Comparison of ENCODE assay signal across 12 cellular contexts in genomic region chr19:18493440-18494266, GRCh38. TPM values are rescaled to one million over a fixed set of nuclear protein-coding genes. Genes with fewer than 3 reads are reported as not detected.
DNase-seq lines count a peak whose midpoint lies in the region; ATAC-seq, FAIRE-seq and TF ChIP-seq lines count a peak whose summit lies in the region.
"Had no signal": no experiment of that assay in that cellular context is flagged by ENCODE, and none has a peak within 500 bp of the region (broad histone marks: within the 10 kb centered on the region; RNA-seq: fewer than 3 reads in every experiment).

No MANE protein-coding gene starts in this region.

- no peak for DNase-seq in activated CD8-positive, alpha-beta memory T cell treated with anti-CD3 and anti-CD28 coated beads, Interleukin-2, amount 10 ng/mL, durations not matched to agents 7 days and 5 days
- no peak for DNase-seq in activated CD8-positive, alpha-beta memory T cell treated with anti-CD3 and anti-CD28 coated beads, Interleukin-2, amount 50 U/mL, for 4 hours
- DNase-seq in GM12878 (ENCODE audit: low read depth, low spot score), result no peak
- DNase-seq in lower lobe of right lung, result no peak
- peak; percentile 71 for DNase-seq in testis
- no peak for DNase-seq in ecto neural progenitor cell (ENCODE audit: low spot score)
- no peak for DNase-seq in COR-L47 (lab: John Stamatoyannopoulos, UW)
- no peak for DNase-seq in GM13977 (ENCODE audit: low spot score)
- DNase-seq: dorsolateral prefrontal cortex, naive B cell, NCI-H146 had no signal

- FAIRE-seq in GM12878 (lab: Jason Lieb, UNC), result no peak

- no peak for TF ChIP-seq RAD21 in GM12878 (IDR thresholded peaks at IDR 0.05; ENCODE audit: insufficient read depth, low read depth, low read length)

- no peak overlapping the region for H3K4me2 ChIP-seq in GM12878 (ENCODE audit: control insufficient read depth, insufficient read depth)

- peaks cover 3% of the 10 kb centered on the region in 2 experiments; a peak in 3 of 4 replicates for H3K36me3 ChIP-seq in GM12878 (ENCODE audit: control insufficient read depth in 2 of 2, insufficient read depth in 2 of 2, low read length in 1 of 2)
- H3K36me3 ChIP-seq in lower lobe of right lung, result no peaks in the 10 kb centered on the region
- H3K36me3 ChIP-seq in testis (ENCODE audit: low read depth, missing control alignments), result no peaks in the 10 kb centered on the region

- ATAC-seq in activated CD8-positive, alpha-beta memory T cell treated with anti-CD3 and anti-CD28 coated beads, Interleukin-2, amount 10 ng/mL, durations not matched to agents 7 days and 5 days, result no peak
- ATAC-seq in GM12878, result no peak
- peak; percentile 28 to 48 for ATAC-seq in lower lobe of right lung

- no peaks in the 10 kb centered on the region for H3K9me3 ChIP-seq in GM12878 (replicated peaks; ENCODE audit: control insufficient read depth, insufficient read depth, low read length)
- no peaks in the 10 kb centered on the region for H3K9me3 ChIP-seq in lower lobe of right lung
- H3K9me3 ChIP-seq in testis, result no peaks in the 10 kb centered on the region

- H3K27me3 ChIP-seq in GM12878 (replicated peaks in 1 of 2; ENCODE audit: control insufficient read depth in 2 of 2, insufficient read depth in 2 of 2, low read length in 1 of 2) (no peaks in the 10 kb centered on the region), lower lobe of right lung (ENCODE audit: low read depth) (no peaks in the 10 kb centered on the region), testis (no peaks in the 10 kb centered on the region)
- H3K27me3 ChIP-seq: dorsolateral prefrontal cortex had no signal

- TF ChIP-seq POLR2A in GM12878 (IDR thresholded peaks at IDR 0.05; ENCODE audit: low read depth, low read length), result 0 out of 2 replicates have a peak, but pooled peaks have one; percentile 24
- no peak for TF ChIP-seq POLR2A in testis (IDR thresholded peaks at IDR 0.05)

- H3K9me3 Mint-ChIP-seq in activated CD8-positive, alpha-beta memory T cell treated with anti-CD3 and anti-CD28 coated beads, Interleukin-2, amount 10 ng/mL, durations not matched to agents 7 days and 5 days (ENCODE audit: low read depth), result no peaks in the 10 kb centered on the region
- H3K9me3 Mint-ChIP-seq: naive B cell, type B pancreatic cell had no signal

- POLR2A ChIA-PET in GM12878 (lab: Charles Lee), result interaction anchor here (0.5 to 0.9 kb wide), 3 partner anchors 63 to 771 kb away, joined by 3 to 6 read pairs (median 3); no protein-coding TSS in a partner anchor

- no peak overlapping the region for H2AFZ ChIP-seq in GM12878 (ENCODE audit: control insufficient read depth, low read depth, low read length)

- intact Hi-C loops in GM12878 (cut with micrococcal nuclease; ENCODE audit: unreplicated experiment), result no loop called here
- intact Hi-C loops in lower lobe of right lung (cut with DNase I), result no loop called here
- intact Hi-C loops in testis (cut with DNase I; ENCODE audit: low total_unique reads), result no loop called here

- TF ChIP-seq EP300 in GM12878 (IDR thresholded peaks at IDR 0.05; ENCODE audit: borderline replicate concordance in 1 of 2, control insufficient read depth in 1 of 2, low read depth in 2 of 2, low read length in 2 of 2), result no peak

- peak overlapping the region; percentile 95 for H3K27ac Mint-ChIP-seq in activated CD8-positive, alpha-beta memory T cell treated with anti-CD3 and anti-CD28 coated beads, Interleukin-2, amount 10 ng/mL, durations not matched to agents 7 days and 5 days
- H3K27ac Mint-ChIP-seq: type B pancreatic cell had no signal

- H3K79me2 ChIP-seq in GM12878 (ENCODE audit: control insufficient read depth, insufficient read depth, low read length), result peaks cover 56% of the 10 kb centered on the region

- H3K4me3 ChIP-seq in GM12878, result no peak overlapping the region
- H3K4me3 ChIP-seq in lower lobe of right lung, result no peak overlapping the region
- no peak overlapping the region for H3K4me3 ChIP-seq in testis
- H3K4me3 ChIP-seq: dorsolateral prefrontal cortex had no signal

- 99% methylated on average over 11 of the region's 13 CpGs for WGBS in GM12878 (ENCODE audit: insufficient coverage, insufficient replicate concordance, low lambda C conversion rate, missing lambda C conversion rate)
- 45 to 51% methylated on average over 4 to 13 of the region's 13 CpGs for WGBS in testis, 2 donors

- no peaks in the 10 kb centered on the region for H3K36me3 Mint-ChIP-seq in activated CD8-positive, alpha-beta memory T cell treated with anti-CD3 and anti-CD28 coated beads, Interleukin-2, amount 10 ng/mL, durations not matched to agents 7 days and 5 days
- H3K36me3 Mint-ChIP-seq: naive B cell, type B pancreatic cell had no signal

- H3K27ac ChIP-seq in GM12878 (ENCODE audit: control insufficient read depth, insufficient read depth) (no peak overlapping the region), lower lobe of right lung (peak overlapping the region; percentile 76), testis (peak overlapping the region; percentile 86 to 91)

- H3K4me1 Mint-ChIP-seq in activated CD8-positive, alpha-beta memory T cell treated with anti-CD3 and anti-CD28 coated beads, Interleukin-2, amount 10 ng/mL, durations not matched to agents 7 days and 5 days, result peaks cover 60% of the 10 kb centered on the region

- no peak overlapping the region for H3K9ac ChIP-seq in GM12878 (ENCODE audit: control insufficient read depth, insufficient read depth, low read length)

- in situ Hi-C loops in GM12878 (cut with MboI), result no loop called here
- in situ Hi-C loops in GM13977 (cut with MboI; ENCODE audit: low pct_unique_long_range_greater_than_20kb, low sequenced_read_pairs, unreplicated experiment), result no loop called here

- peaks cover 17% of the 10 kb centered on the region for H3K4me1 ChIP-seq in GM12878 (ENCODE audit: control insufficient read depth, insufficient read depth, low read length)
- peaks cover 68% of the 10 kb centered on the region for H3K4me1 ChIP-seq in lower lobe of right lung
- peaks cover 79% of the 10 kb centered on the region for H3K4me1 ChIP-seq in testis

- TF ChIP-seq CTCF in GM12878 (IDR thresholded peaks at IDR 0.05 in 2 of 3, conservative IDR thresholded peaks at IDR 0.05 in 1 of 3; ENCODE audit: control insufficient read depth in 2 of 3, extremely low read depth in 1 of 3, insufficient read depth in 1 of 3, low read depth in 3 of 3, low read length in 3 of 3) (no peak), lower lobe of right lung (IDR thresholded peaks at IDR 0.05) (no peak), testis (IDR thresholded peaks at IDR 0.05) (no peak), GM13977 (IDR thresholded peaks at IDR 0.05; ENCODE audit: extremely low read depth, insufficient read depth, missing control alignments) (no peak)

- peaks cover 12% of the 10 kb centered on the region for H4K20me1 ChIP-seq in GM12878 (ENCODE audit: control insufficient read depth, insufficient read depth)

- no TSS peak for BruUV-seq in GM12878 (replicated peaks; lab: Mats Ljungman, UMichigan)

- CTCF ChIA-PET in activated CD8-positive, alpha-beta memory T cell treated with anti-CD3 and anti-CD28 coated beads, Interleukin-2, amount 10 ng/mL, durations not matched to agents 7 days and 5 days (lab: Charles Lee), result interaction anchor here (0.8 to 7.3 kb wide), 6 partner anchors 12 to 96 kb away, joined by 3 to 69 read pairs (median 7); partner anchors contain the start of gene ELL
- CTCF ChIA-PET in GM12878 (lab: Yijun Ruan, JAX), result interaction anchor here (1.2 kb wide), 1 partner anchor 22 kb away, joined by 3 read pairs; no protein-coding TSS in a partner anchor

- H3K4me3 Mint-ChIP-seq in activated CD8-positive, alpha-beta memory T cell treated with anti-CD3 and anti-CD28 coated beads, Interleukin-2, amount 10 ng/mL, durations not matched to agents 7 days and 5 days, result peak overlapping the region; percentile 48
- H3K4me3 Mint-ChIP-seq: type B pancreatic cell had no signal

- RAD21 ChIA-PET in GM12878 (lab: Charles Lee; ENCODE audit: unreplicated experiment), result no interaction called here

- no peaks in the 10 kb centered on the region for H3K27me3 Mint-ChIP-seq in activated CD8-positive, alpha-beta memory T cell treated with anti-CD3 and anti-CD28 coated beads, Interleukin-2, amount 10 ng/mL, durations not matched to agents 7 days and 5 days
- H3K27me3 Mint-ChIP-seq: naive B cell, type B pancreatic cell had no signal

- SMC1A ChIA-PET in GM12878 (lab: Charles Lee; ENCODE audit: uncharacterized antibody, unreplicated experiment), result no interaction called here

RNA-seq across cellular contexts. Expression of gene ELL, which starts 28.2 kb away (rescaled TPM):
- total RNA-seq in activated CD8-positive, alpha-beta memory T cell treated with anti-CD3 and anti-CD28 coated beads, Interleukin-2, amount 10 ng/mL, durations not matched to agents 7 days and 5 days, result 10 to 100 TPM; 22.9 to 33.7 TPM
- 31.6 and 39.3 TPM in 2 replicates for total RNA-seq in GM12878 (2013; cell fraction: nucleolus; rRNA removed)
- total RNA-seq in GM12878 (2014; rRNA removed) (11.7 and 13.1 TPM in 2 replicates), GM12878 (2014; rRNA removed; fragmentation: Illumina TruSeq; extraction: Trizol) (3.8 and 5.1 TPM in 2 replicates), GM12878 (2021) (19.7 and 25.0 TPM in 2 replicates), lower lobe of right lung (19.7 TPM), testis (10 to 100 TPM; 75.8 to 76.1 TPM)
- 4.6 TPM for polyA plus RNA-seq in GM12878 (2011; ENCODE audit: low read depth)
- polyA plus RNA-seq in GM12878 (2011; rRNA removed) (2.4 and 4.6 TPM in 2 replicates), GM12878 (2014; fragmentation: Illumina TruSeq; extraction: Trizol) (0.87 and 3.6 TPM in 2 replicates), GM12878 (2014; fragmentation: Nextera tagmentation; extraction: Ambion mirVana) (under 1 TPM; 0.91 to 0.98 TPM), GM12878 (2014; rRNA removed) (13.8 and 16.8 TPM in 2 replicates), GM12878 (2016; fragmentation: Nextera tagmentation; extraction: Ambion mirVana) (10 to 100 TPM; 21.2 to 21.6 TPM), testis (ENCODE audit: insufficient read depth, low read depth, low replicate concordance) (48.0 TPM)
- polyA plus RNA-seq in GM12878 (2011; cell fraction: cytosol; rRNA removed), result 6.1 and 9.0 TPM in 2 replicates
- polyA plus RNA-seq in GM12878 (2011; cell fraction: nucleus; rRNA removed), result 23.5 and 30.6 TPM in 2 replicates
- polyA plus RNA-seq in GM12878 (2012), result 13.5 and 16.7 TPM in 2 replicates
- 5.9 and 12.4 TPM in 2 replicates for polyA minus RNA-seq in GM12878 (2011; rRNA and poly(A)+ RNA removed)
- polyA minus RNA-seq in GM12878 (2011; cell fraction: cytosol; rRNA and poly(A)+ RNA removed), result 4.8 and 10.7 TPM in 2 replicates
- 7.1 and 13.3 TPM in 2 replicates for polyA minus RNA-seq in GM12878 (2011; cell fraction: nucleus; rRNA and poly(A)+ RNA removed)

RNA-seq across cellular contexts. Expression of gene FKBP8, which starts 49.7 kb away (rescaled TPM):
- total RNA-seq in activated CD8-positive, alpha-beta memory T cell treated with anti-CD3 and anti-CD28 coated beads, Interleukin-2, amount 10 ng/mL, durations not matched to agents 7 days and 5 days, result 100 to 1,000 TPM; 220 to 286 TPM
- 50.6 and 53.1 TPM in 2 replicates for total RNA-seq in GM12878 (2013; cell fraction: nucleolus; rRNA removed)
- total RNA-seq in GM12878 (2014; rRNA removed), result 157 and 192 TPM in 2 replicates
- total RNA-seq in GM12878 (2014; rRNA removed; fragmentation: Illumina TruSeq; extraction: Trizol), result 59.8 and 66.4 TPM in 2 replicates
- total RNA-seq in GM12878 (2021), result 204 and 205 TPM in 2 replicates
- polyA plus RNA-seq in GM12878 (2011; ENCODE audit: low read depth), result 74.1 TPM
- polyA plus RNA-seq in GM12878 (2011; rRNA removed), result 62.3 and 116 TPM in 2 replicates
- 212 and 258 TPM in 2 replicates for polyA plus RNA-seq in GM12878 (2011; cell fraction: cytosol; rRNA removed)
- polyA plus RNA-seq in GM12878 (2011; cell fraction: nucleus; rRNA removed), result 200 and 207 TPM in 2 replicates
- 209 and 231 TPM in 2 replicates for polyA plus RNA-seq in GM12878 (2012)
- 4.2 and 39.7 TPM in 2 replicates for polyA plus RNA-seq in GM12878 (2014; fragmentation: Illumina TruSeq; extraction: Trizol)
- polyA plus RNA-seq in GM12878 (2014; fragmentation: Nextera tagmentation; extraction: Ambion mirVana), result 1 to 10 TPM in 1 of 2 experiments, under 1 TPM in 1; 0.13 to 1.1 TPM
- 143 and 172 TPM in 2 replicates for polyA plus RNA-seq in GM12878 (2014; rRNA removed)
- 100 to 1,000 TPM in 1 of 2 experiments, 10 to 100 TPM in 1; 90.1 to 101 TPM for polyA plus RNA-seq in GM12878 (2016; fragmentation: Nextera tagmentation; extraction: Ambion mirVana)
- 71.0 and 163 TPM in 2 replicates for polyA minus RNA-seq in GM12878 (2011; rRNA and poly(A)+ RNA removed)
- polyA minus RNA-seq in GM12878 (2011; cell fraction: cytosol; rRNA and poly(A)+ RNA removed), result 101 and 104 TPM in 2 replicates
- 33.4 and 45.1 TPM in 2 replicates for polyA minus RNA-seq in GM12878 (2011; cell fraction: nucleus; rRNA and poly(A)+ RNA removed)
- total RNA-seq in lower lobe of right lung, result 195 TPM
- 100 to 1,000 TPM; 587 to 614 TPM for total RNA-seq in testis
- polyA plus RNA-seq in testis (ENCODE audit: insufficient read depth, low read depth, low replicate concordance), result 571 TPM

RNA-seq across cellular contexts. Expression of gene ISYNA1, which starts 55.7 kb away (rescaled TPM):
- total RNA-seq in activated CD8-positive, alpha-beta memory T cell treated with anti-CD3 and anti-CD28 coated beads, Interleukin-2, amount 10 ng/mL, durations not matched to agents 7 days and 5 days, result 10 to 100 TPM; 29.6 to 30.0 TPM
- total RNA-seq in GM12878 (2013; cell fraction: nucleolus; rRNA removed), result 8.2 and 8.9 TPM in 2 replicates
- total RNA-seq in GM12878 (2014; rRNA removed) (9.9 and 12.3 TPM in 2 replicates), GM12878 (2014; rRNA removed; fragmentation: Illumina TruSeq; extraction: Trizol) (4.9 and 5.3 TPM in 2 replicates), GM12878 (2021) (37.0 and 38.8 TPM in 2 replicates), lower lobe of right lung (30.6 TPM), testis (1,000 to 10,000 TPM in 1 of 2 donors, 100 to 1,000 TPM in 1; 1,000 to 1,122 TPM)
- polyA plus RNA-seq in GM12878 (2011; ENCODE audit: low read depth), result 12.5 TPM
- polyA plus RNA-seq in GM12878 (2011; rRNA removed) (0.78 and 1.9 TPM in 2 replicates), GM12878 (2014; fragmentation: Illumina TruSeq; extraction: Trizol) (2.5 and 3.8 TPM in 2 replicates), GM12878 (2014; fragmentation: Nextera tagmentation; extraction: Ambion mirVana) (1 to 10 TPM; 2.8 to 6.3 TPM), GM12878 (2014; rRNA removed) (33.0 and 37.8 TPM in 2 replicates), GM12878 (2016; fragmentation: Nextera tagmentation; extraction: Ambion mirVana) (10 to 100 TPM; 12.0 to 12.5 TPM), testis (ENCODE audit: insufficient read depth, low read depth, low replicate concordance) (493 TPM)
- polyA plus RNA-seq in GM12878 (2011; cell fraction: cytosol; rRNA removed), result 2.0 and 3.0 TPM in 2 replicates
- 19.2 and 23.0 TPM in 2 replicates for polyA plus RNA-seq in GM12878 (2011; cell fraction: nucleus; rRNA removed)
- polyA plus RNA-seq in GM12878 (2012), result 23.2 and 24.0 TPM in 2 replicates
- 0.59 and 2.4 TPM in 2 replicates for polyA minus RNA-seq in GM12878 (2011; rRNA and poly(A)+ RNA removed)
- polyA minus RNA-seq in GM12878 (2011; cell fraction: cytosol; rRNA and poly(A)+ RNA removed), result 1.1 and 5.1 TPM in 2 replicates
- 2.3 and 5.6 TPM in 2 replicates for polyA minus RNA-seq in GM12878 (2011; cell fraction: nucleus; rRNA and poly(A)+ RNA removed)

Comparison
In these comparisons a context has a peak if more than half of its experiments do, and no peak if none do; other contexts are left out.
1. ATAC-seq: peak in lower lobe of right lung (2 of 2); none in activated CD8-positive, alpha-beta memory T cell treated with anti-CD3 and anti-CD28 coated beads, Interleukin-2, amount 10 ng/mL, durations not matched to agents 7 days and 5 days (single experiment) and GM12878 (single experiment).
2. RNA of gene ISYNA1, which starts 55.7 kb away (total RNA-seq): 1,000 to 1,122 TPM in testis; 30.6 TPM in lower lobe of right lung (single experiment), 29.6 to 30.0 TPM in activated CD8-positive, alpha-beta memory T cell treated with anti-CD3 and anti-CD28 coated beads, Interleukin-2, amount 10 ng/mL, durations not matched to agents 7 days and 5 days and 4.9 to 38.8 TPM in GM12878; every median in the first group is over 10 times any median in the second.